Comparison of ENCODE assay signal across 29 cellular contexts in genomic region chr10:50423448-50423847, GRCh38.
"Had no signal": no experiment of that assay in that cellular context is flagged by ENCODE, and none has a peak within 500 bp of the region (broad histone marks: within the 10 kb centered on the region; RNA-seq: fewer than 3 reads in every experiment).

No MANE protein-coding gene starts in this region.

- ATAC-seq: stimulated activated effector memory CD8-positive, alpha-beta T cell treated with anti-CD3 and anti-CD28 coated beads, Interleukin-12 subunit alpha, Interleukin-12 subunit beta, amount 100 ng/mL, for 72 hours; stimulated activated memory B cell treated with anti-CD40 and anti-IgM and Interleukin-4, amounts not matched to agents 10 μg/mL and 1 μg/mL and 100 μg/mL, for 72 hours; stimulated activated naive B cell treated with anti-CD40 and anti-IgM and Interleukin-4, amounts not matched to agents 10 μg/mL and 1 μg/mL and 100 μg/mL, for 72 hours; stimulated activated naive CD8-positive, alpha-beta T cell treated with anti-CD3 and anti-CD28 coated beads, Interleukin-15, amount 100 ng/mL, for 72 hours; stimulated activated naive CD8-positive, alpha-beta T cell treated with anti-CD3 and anti-CD28 coated beads, Interleukin-15, Interleukin-2, amounts not matched to agents 100 U/mL and 50 U/mL, for 24 hours; upper lobe of right lung had no signal

- DNase-seq: stimulated activated CD4-positive, alpha-beta T cell treated with anti-CD3 and anti-CD28 coated beads, Interleukin-2, amount 100 ng/mL, for 48 hours; stimulated activated CD4-positive, alpha-beta T cell treated with anti-CD3 and anti-CD28 coated beads, Interleukin-4, amount 100 ng/mL, for 1 hour; stimulated activated CD4-positive, alpha-beta T cell treated with anti-CD3 and anti-CD28 coated beads, Interleukin-4, amount 100 ng/mL, for 24 hours; stimulated activated CD4-positive, alpha-beta T cell treated with anti-CD3 and anti-CD28 coated beads, Interleukin-4, amount 100 ng/mL, for 4 hours; stimulated activated CD8-positive, alpha-beta memory T cell treated with anti-CD3 and anti-CD28 coated beads, Interleukin-4, amount 100 ng/mL, for 48 hours; stimulated activated naive B cell treated with anti-CD40 and anti-IgM and Interleukin-4, amounts not matched to agents 10 μg/mL and 1 μg/mL and 100 μg/mL, for 72 hours; stimulated activated naive CD4-positive, alpha-beta T cell; stimulated activated naive CD4-positive, alpha-beta T cell treated with Interleukin-2 at 50 U/mL for 16 hours; stimulated activated naive CD8-positive, alpha-beta T cell treated with anti-CD3 and anti-CD28 coated beads, Interleukin-15, amount 100 ng/mL, for 72 hours; stimulated activated naive CD8-positive, alpha-beta T cell treated with anti-CD3 and anti-CD28 coated beads, Interleukin-15, Interleukin-2, amounts not matched to agents 100 U/mL and 50 U/mL, for 24 hours; stomach; substantia nigra; testis; thyroid gland; tibial artery; transverse colon; trophoblast cell; upper lobe of left lung; upper lobe of right lung; uterus had no signal

- H3K27me3 Mint-ChIP-seq: stimulated activated memory B cell treated with anti-CD40 and anti-IgM and Interleukin-4, amounts not matched to agents 10 μg/mL and 1 μg/mL and 100 μg/mL, for 72 hours; stimulated activated naive B cell treated with anti-CD40 and anti-IgM and Interleukin-4, amounts not matched to agents 10 μg/mL and 1 μg/mL and 100 μg/mL, for 72 hours; stimulated activated naive CD8-positive, alpha-beta T cell treated with anti-CD3 and anti-CD28 coated beads, Interleukin-15, amount 100 ng/mL, for 72 hours; stimulated activated naive CD8-positive, alpha-beta T cell treated with anti-CD3 and anti-CD28 coated beads, Interleukin-15, Interleukin-2, amounts not matched to agents 100 ng/mL and 50 ng/mL, for 24 hours had no signal

- H3K4me3 Mint-ChIP-seq: stimulated activated effector memory CD8-positive, alpha-beta T cell treated with anti-CD3 and anti-CD28 coated beads, Interleukin-12 subunit alpha, Interleukin-12 subunit beta, amount 100 ng/mL, for 72 hours; stimulated activated memory B cell treated with anti-CD40 and anti-IgM and Interleukin-4, amounts not matched to agents 10 μg/mL and 1 μg/mL and 100 μg/mL, for 72 hours; stimulated activated naive B cell treated with anti-CD40 and anti-IgM and Interleukin-4, amounts not matched to agents 10 μg/mL and 1 μg/mL and 100 μg/mL, for 72 hours; stimulated activated naive CD8-positive, alpha-beta T cell treated with anti-CD3 and anti-CD28 coated beads, Interleukin-15, amount 100 ng/mL, for 72 hours; stimulated activated naive CD8-positive, alpha-beta T cell treated with anti-CD3 and anti-CD28 coated beads, Interleukin-15, Interleukin-2, amounts not matched to agents 100 ng/mL and 50 ng/mL, for 24 hours; type B pancreatic cell had no signal

- H3K9me3 Mint-ChIP-seq: stimulated activated effector memory CD8-positive, alpha-beta T cell treated with anti-CD3 and anti-CD28 coated beads, Interleukin-12 subunit alpha, Interleukin-12 subunit beta, amount 100 ng/mL, for 72 hours; stimulated activated memory B cell treated with anti-CD40 and anti-IgM and Interleukin-4, amounts not matched to agents 10 μg/mL and 1 μg/mL and 100 μg/mL, for 72 hours; stimulated activated naive CD8-positive, alpha-beta T cell treated with anti-CD3 and anti-CD28 coated beads, Interleukin-15, amount 100 ng/mL, for 72 hours; type B pancreatic cell had no signal

- H3K27ac Mint-ChIP-seq: stimulated activated effector memory CD8-positive, alpha-beta T cell treated with anti-CD3 and anti-CD28 coated beads, Interleukin-12 subunit alpha, Interleukin-12 subunit beta, amount 100 ng/mL, for 72 hours; stimulated activated memory B cell treated with anti-CD40 and anti-IgM and Interleukin-4, amounts not matched to agents 10 μg/mL and 1 μg/mL and 100 μg/mL, for 72 hours; stimulated activated naive B cell treated with anti-CD40 and anti-IgM and Interleukin-4, amounts not matched to agents 10 μg/mL and 1 μg/mL and 100 μg/mL, for 72 hours; stimulated activated naive CD8-positive, alpha-beta T cell treated with anti-CD3 and anti-CD28 coated beads, Interleukin-15, amount 100 ng/mL, for 72 hours; stimulated activated naive CD8-positive, alpha-beta T cell treated with anti-CD3 and anti-CD28 coated beads, Interleukin-15, Interleukin-2, amounts not matched to agents 100 ng/mL and 50 ng/mL, for 24 hours; type B pancreatic cell had no signal

- H3K27ac ChIP-seq: stomach, suprapubic skin, testis, thoracic aorta, thyroid gland, tibial artery, tibial nerve, transverse colon, upper lobe of left lung, upper lobe of right lung, uterus, vagina had no signal

- H3K36me3 Mint-ChIP-seq: stimulated activated effector memory CD8-positive, alpha-beta T cell treated with anti-CD3 and anti-CD28 coated beads, Interleukin-12 subunit alpha, Interleukin-12 subunit beta, amount 100 ng/mL, for 72 hours had no signal

- FAIRE-seq: urothelium cell line had no signal
